9 cellular contexts compared by ENCODE assay signal in the genomic region with DNA sequence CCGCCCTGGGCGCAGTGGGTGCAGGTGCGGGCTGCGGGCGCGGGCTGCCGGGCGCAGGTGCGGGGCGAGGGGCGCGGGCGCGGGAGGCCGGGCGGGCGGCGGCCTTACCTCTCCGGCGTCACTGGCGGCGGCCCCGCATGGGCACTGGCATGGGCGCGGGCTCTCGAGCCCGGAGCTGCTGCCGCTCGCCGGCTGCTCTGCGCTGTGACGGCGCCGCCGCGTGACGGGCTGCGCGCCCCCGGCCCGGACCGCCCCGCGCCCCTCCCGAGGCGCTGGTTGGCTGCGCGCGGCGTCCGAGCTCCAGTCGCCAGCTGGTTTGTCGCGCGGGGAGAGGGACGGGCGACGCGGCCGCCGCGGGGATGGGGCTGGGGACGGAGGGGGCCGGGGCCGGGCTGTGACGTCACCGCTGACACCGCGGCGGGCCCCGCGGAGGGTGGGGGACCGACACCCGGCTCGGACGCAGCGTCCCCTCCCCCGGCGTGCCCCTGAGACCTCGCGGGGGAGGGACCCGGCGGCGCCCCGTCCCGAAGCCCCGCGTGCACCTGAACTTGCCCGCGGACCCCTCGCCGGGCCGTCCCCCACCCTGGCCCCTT. TPM values are rescaled to one million over a fixed set of nuclear protein-coding genes. Genes with fewer than 3 reads are reported as not detected.
DNase-seq lines count a peak whose midpoint lies in the region; ATAC-seq and TF ChIP-seq lines count a peak whose summit lies in the region.
"Had no signal": no experiment of that assay in that cellular context is flagged by ENCODE, and none has a peak within 500 bp of the region (broad histone marks: within the 10 kb centered on the region; RNA-seq: fewer than 3 reads in every experiment).

A gene with protein sequence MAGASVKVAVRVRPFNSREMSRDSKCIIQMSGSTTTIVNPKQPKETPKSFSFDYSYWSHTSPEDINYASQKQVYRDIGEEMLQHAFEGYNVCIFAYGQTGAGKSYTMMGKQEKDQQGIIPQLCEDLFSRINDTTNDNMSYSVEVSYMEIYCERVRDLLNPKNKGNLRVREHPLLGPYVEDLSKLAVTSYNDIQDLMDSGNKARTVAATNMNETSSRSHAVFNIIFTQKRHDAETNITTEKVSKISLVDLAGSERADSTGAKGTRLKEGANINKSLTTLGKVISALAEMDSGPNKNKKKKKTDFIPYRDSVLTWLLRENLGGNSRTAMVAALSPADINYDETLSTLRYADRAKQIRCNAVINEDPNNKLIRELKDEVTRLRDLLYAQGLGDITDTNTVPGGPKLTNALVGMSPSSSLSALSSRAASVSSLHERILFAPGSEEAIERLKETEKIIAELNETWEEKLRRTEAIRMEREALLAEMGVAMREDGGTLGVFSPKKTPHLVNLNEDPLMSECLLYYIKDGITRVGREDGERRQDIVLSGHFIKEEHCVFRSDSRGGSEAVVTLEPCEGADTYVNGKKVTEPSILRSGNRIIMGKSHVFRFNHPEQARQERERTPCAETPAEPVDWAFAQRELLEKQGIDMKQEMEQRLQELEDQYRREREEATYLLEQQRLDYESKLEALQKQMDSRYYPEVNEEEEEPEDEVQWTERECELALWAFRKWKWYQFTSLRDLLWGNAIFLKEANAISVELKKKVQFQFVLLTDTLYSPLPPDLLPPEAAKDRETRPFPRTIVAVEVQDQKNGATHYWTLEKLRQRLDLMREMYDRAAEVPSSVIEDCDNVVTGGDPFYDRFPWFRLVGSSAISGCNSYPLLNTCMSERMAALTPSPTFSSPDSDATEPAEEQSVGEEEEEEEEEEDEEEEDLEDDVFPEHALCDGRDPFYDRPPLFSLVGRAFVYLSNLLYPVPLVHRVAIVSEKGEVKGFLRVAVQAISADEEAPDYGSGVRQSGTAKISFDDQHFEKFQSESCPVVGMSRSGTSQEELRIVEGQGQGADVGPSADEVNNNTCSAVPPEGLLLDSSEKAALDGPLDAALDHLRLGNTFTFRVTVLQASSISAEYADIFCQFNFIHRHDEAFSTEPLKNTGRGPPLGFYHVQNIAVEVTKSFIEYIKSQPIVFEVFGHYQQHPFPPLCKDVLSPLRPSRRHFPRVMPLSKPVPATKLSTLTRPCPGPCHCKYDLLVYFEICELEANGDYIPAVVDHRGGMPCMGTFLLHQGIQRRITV (N-terminal part only) (minus strand): TSS at position 206 of the 593 bp plus-strand sequence. CDS start 22,467 bp downstream, outside the sequence.

- H3K9me3 Mint-ChIP-seq in activated B cell treated with CpG ODN at 0.5 μM for 24 hours, result peaks cover 5% of the 10 kb centered on the region
- H3K9me3 Mint-ChIP-seq: T-helper 1 cell treated with Interleukin-12 subunit alpha and Interleukin-12 subunit beta and Interleukin-4 antibody, amounts not matched to agents 30 μg/mL and 1 μg/mL, for 36 hours had no signal

- TF ChIP-seq CTCF in activated B cell treated with CpG ODN at 0.5 μM for 24 hours (IDR thresholded peaks at IDR 0.05), result no peak
- no peak for TF ChIP-seq CTCF in PC-9 (conservative IDR thresholded peaks at IDR 0.05)

- H3K27ac ChIP-seq in stomach smooth muscle (ENCODE audit: low read length) (no peak within 1 kb of the TSS), PC-9 (no peak within 1 kb of the TSS)

- H3K27me3 ChIP-seq in stomach smooth muscle (ENCODE audit: control insufficient read depth in 1 of 2, insufficient read depth in 2 of 2, low read length in 2 of 2), result peaks cover 37 to 61% of the 10 kb centered on the region in 2 donors
- peaks cover 81% of the 10 kb centered on the region for H3K27me3 ChIP-seq in PC-9 (ENCODE audit: insufficient read depth, low read depth)

- no peaks in the 10 kb centered on the region for H3K9me2 ChIP-seq in PC-9 (ENCODE audit: insufficient read depth)

- intact Hi-C loops in activated B cell treated with CpG ODN at 0.5 μM for 24 hours (cut with micrococcal nuclease) (no loop called here), PC-9 (cut with micrococcal nuclease; ENCODE audit: unreplicated experiment) (no loop called here)

- H3F3A ChIP-seq in PC-9 (ENCODE audit: insufficient read depth, low read depth), result no peaks in the 10 kb centered on the region

- no peaks in the 10 kb centered on the region; the same call in none of the 2 replicates for H4K20me1 ChIP-seq in PC-9 (ENCODE audit: insufficient read depth)

- H3K9me3 ChIP-seq in stomach smooth muscle (ENCODE audit: control insufficient read depth in 2 of 2, low read length in 2 of 2) (peaks cover 6% of the 10 kb centered on the region in 2 donors), PC-9 (ENCODE audit: insufficient read depth, low read depth) (peaks cover 7% of the 10 kb centered on the region; the same call in 1 of the 2 replicates)

- BruUV-seq in PC-9 (replicated peaks; lab: Mats Ljungman, UMichigan), result no TSS peak

- peaks cover 5% of the 10 kb centered on the region for H3K4me1 Mint-ChIP-seq in activated B cell treated with CpG ODN at 0.5 μM for 24 hours

- H3K4me3 Mint-ChIP-seq in activated B cell treated with CpG ODN at 0.5 μM for 24 hours, result peak within 1 kb of the TSS; percentile 32

- no peak within 1 kb of the TSS for H3K9ac ChIP-seq in stomach smooth muscle (ENCODE audit: low read length in 2 of 2)

- H3K4me3 ChIP-seq in iPS-11a (ENCODE audit: low read depth, low read length) (peak within 1 kb of the TSS; percentile 84), stomach smooth muscle (ENCODE audit: low read length in 2 of 2) (peak within 1 kb of the TSS; percentile 43 to 59), PC-9 (no peak within 1 kb of the TSS)

- H3K4me1 ChIP-seq in stomach smooth muscle (ENCODE audit: control insufficient read depth, insufficient read depth, low read length), result peaks cover 12% of the 10 kb centered on the region
- H3K4me1 ChIP-seq in PC-9 (replicated peaks; ENCODE audit: insufficient read depth), result no peaks in the 10 kb centered on the region

- H3K36me3 ChIP-seq in stomach smooth muscle (ENCODE audit: control insufficient read depth in 2 of 2, insufficient read depth in 2 of 2, low read length in 2 of 2) (no peaks in the 10 kb centered on the region), PC-9 (ENCODE audit: low read depth) (no peaks in the 10 kb centered on the region)

- DNase-seq in stimulated activated CD4-positive, alpha-beta T cell treated with anti-CD3 and anti-CD28 coated beads, Interleukin-4, amount 100 ng/mL, for 1 hour, result peak; percentile 20
- no peak for DNase-seq in stimulated activated CD4-positive, alpha-beta T cell treated with anti-CD3 and anti-CD28 coated beads, Interleukin-1b, Interleukin-23, amount 100 ng/mL, for 48 hours
- DNase-seq in activated B cell treated with CpG ODN at 0.5 μM for 24 hours (no peak), amniotic stem cell (lab: John Stamatoyannopoulos, UW) (no peak), PC-9 (no peak)

- H3K79me2 ChIP-seq in PC-9 (ENCODE audit: low read depth), result no peaks in the 10 kb centered on the region

- no peak within 1 kb of the TSS for H2AFZ ChIP-seq in PC-9

- H3K4me2 ChIP-seq in PC-9, result no peak within 1 kb of the TSS

- ATAC-seq in activated B cell treated with CpG ODN at 0.5 μM for 24 hours (ENCODE audit: low read depth) (peak; percentile 28), HG02588 (IDR thresholded peaks at IDR 0.05; ENCODE audit: unreplicated experiment) (no peak)

- H3K36me3 Mint-ChIP-seq in activated B cell treated with CpG ODN at 0.5 μM for 24 hours (ENCODE audit: low read depth), result no peaks in the 10 kb centered on the region

- no peak within 1 kb of the TSS for H3K27ac Mint-ChIP-seq in activated B cell treated with CpG ODN at 0.5 μM for 24 hours
- H3K27ac Mint-ChIP-seq: T-helper 1 cell treated with Interleukin-12 subunit alpha and Interleukin-12 subunit beta and Interleukin-4 antibody, amounts not matched to agents 30 μg/mL and 1 μg/mL, for 36 hours had no signal

- POLR2A ChIA-PET in activated B cell treated with CpG ODN at 0.5 μM for 24 hours (lab: Charles Lee) (no interaction called here), PC-9 (lab: Charles Lee; ENCODE audit: unreplicated experiment) (no interaction called here)

- CTCF ChIA-PET in activated B cell treated with CpG ODN at 0.5 μM for 24 hours (lab: Charles Lee), result no interaction called here
- CTCF ChIA-PET in PC-9 (lab: Charles Lee), result no interaction called here

- H3K27me3 Mint-ChIP-seq in activated B cell treated with CpG ODN at 0.5 μM for 24 hours, result peaks cover 48% of the 10 kb centered on the region

RNA-seq across cellular contexts. Expression of the gene that starts here (rescaled TPM):
- total RNA-seq in activated B cell treated with CpG ODN at 0.5 μM for 24 hours (not detected in 2 replicates), PC-9 (2021) (not detected in 2 replicates)

Comparison
In these comparisons a context has a peak if more than half of its experiments do, and no peak if none do; other contexts are left out.
1. Peak in ATAC-seq in activated B cell treated with CpG ODN at 0.5 μM for 24 hours; RNA of the gene not detected or under 1 TPM.